37 cellular contexts compared by ENCODE assay signal in genomic region chr10:101144053-101144452, GRCh38. TPM values are rescaled to one million over a fixed set of nuclear protein-coding genes. Genes with fewer than 3 reads are reported as not detected.
"Had no signal": no experiment of that assay in that cellular context is flagged by ENCODE, and none has a peak within 500 bp of the region (broad histone marks: within the 10 kb centered on the region; RNA-seq: fewer than 3 reads in every experiment).

No MANE protein-coding gene starts in this region.

- H3K9me3 Mint-ChIP-seq: activated B cell treated with CpG ODN at 0.5 μM for 24 hours; activated CD4-positive, alpha-beta memory T cell treated with anti-CD3 and anti-CD28 coated beads for 36 hours; activated CD4-positive, alpha-beta T cell treated with anti-CD3 and anti-CD28 coated beads, Interleukin-2, amount 10 ng/mL, durations not matched to agents 24 days and 14 days; activated CD8-positive, alpha-beta T cell treated with anti-CD3 and anti-CD28 coated beads for 36 hours; activated naive CD4-positive, alpha-beta T cell treated with anti-CD3 and anti-CD28 coated beads, Interleukin-2, amount 10 ng/mL, durations not matched to agents 7 days and 5 days; activated naive CD4-positive, alpha-beta T cell treated with anti-CD3 and anti-CD28 coated beads, Interleukin-2, amount 50 U/mL, for 24 hours; activated naive CD8-positive, alpha-beta T cell treated with anti-CD3 and anti-CD28 coated beads, Interleukin-2, amount 10 ng/mL, durations not matched to agents 7 days and 5 days; activated naive CD8-positive, alpha-beta T cell treated with anti-CD3 and anti-CD28 coated beads, Interleukin-2, amount 50 U/mL, for 24 hours; activated T-cell treated with anti-CD3 and anti-CD28 coated beads, Interleukin-2, amount 50 U/mL, for 24 hours; activated T-helper 2 cell treated with anti-CD3 and anti-CD28 coated beads, Interferon-gamma antibody, Interleukin-2, Interleukin-4, amounts not matched to agents 10 μg/mL and 5 μg/mL and 100 μg/mL, durations not matched to agents 14 hours and 24 hours and 36 hours; central memory CD8-positive, alpha-beta T cell; T-helper 2 cell treated with Interferon-gamma antibody and Interleukin-4, amounts not matched to agents 5 μg/mL and 100 μg/mL, for 36 hours had no signal

- H3K4me1 Mint-ChIP-seq: brain; central memory CD8-positive, alpha-beta T cell had no signal

- H3K4me3 ChIP-seq: ascending aorta, cardiac muscle cell had no signal

- H3K27ac ChIP-seq: ascending aorta, cardiac muscle cell, VCaP had no signal

- DNase-seq: activated B cell treated with CpG ODN at 0.5 μM for 24 hours; activated CD4-positive, alpha-beta memory T cell treated with anti-CD3 and anti-CD28 coated beads for 36 hours; activated CD4-positive, alpha-beta T cell treated with anti-CD3 and anti-CD28 coated beads for 4 hours; activated CD4-positive, alpha-beta T cell treated with anti-CD3 and anti-CD28 coated beads, Interleukin-2, amount 10 ng/mL, durations not matched to agents 24 days and 14 days; activated CD4-positive, alpha-beta T cell treated with anti-CD3 and anti-CD28 coated beads, Interleukin-2, amount 50 U/mL, for 1 hour; activated CD4-positive, alpha-beta T cell treated with anti-CD3 and anti-CD28 coated beads, Interleukin-2, amount 50 U/mL, for 4 hours; activated CD4-positive, CD25-positive, alpha-beta regulatory T cell treated with anti-CD3 and anti-CD28 coated beads, Interleukin-2, amount 50 U/mL, for 72 hours; activated CD8-positive, alpha-beta memory T cell treated with anti-CD3 and anti-CD28 coated beads for 24 hours; activated CD8-positive, alpha-beta memory T cell treated with anti-CD3 and anti-CD28 coated beads, Interleukin-2, amount 10 ng/mL, durations not matched to agents 7 days and 5 days; activated CD8-positive, alpha-beta memory T cell treated with anti-CD3 and anti-CD28 coated beads, Interleukin-2, amount 50 U/mL, for 48 hours; activated CD8-positive, alpha-beta T cell treated with anti-CD3 and anti-CD28 coated beads for 36 hours; activated effector memory CD4-positive, alpha-beta T cell treated with Interleukin-2 at 50 U/mL for 16 hours; activated gamma-delta T cell; activated naive CD4-positive, alpha-beta T cell treated with anti-CD3 and anti-CD28 coated beads, Interleukin-2, amount 10 ng/mL, durations not matched to agents 7 days and 5 days; activated naive CD4-positive, alpha-beta T cell treated with Interleukin-2 at 50 U/mL for 16 hours; activated naive CD8-positive, alpha-beta T cell treated with anti-CD3 and anti-CD28 coated beads, Interleukin-2, amount 10 ng/mL, durations not matched to agents 7 days and 5 days; activated naive CD8-positive, alpha-beta T cell treated with anti-CD3 and anti-CD28 coated beads, Interleukin-2, amount 50 U/mL, for 24 hours; activated T-cell treated with anti-CD3 and anti-CD28 coated beads, Interleukin-2, amount 50 U/mL, for 24 hours; activated T-cell treated with anti-CD3 and anti-CD28 coated beads, Interleukin-2, amount 50 U/mL, for 48 hours; amygdala; anterior cingulate cortex; caudate nucleus; cerebellar nuclear complex; T-helper 2 cell; T-helper 9 cell had no signal

- H3K36me3 ChIP-seq: ascending aorta, cardiac muscle cell had no signal

- H3K9me3 ChIP-seq: ascending aorta had no signal

- H3K36me3 Mint-ChIP-seq: activated CD4-positive, alpha-beta memory T cell treated with anti-CD3 and anti-CD28 coated beads for 36 hours; activated CD8-positive, alpha-beta memory T cell treated with anti-CD3 and anti-CD28 coated beads, Interleukin-2, amount 10 ng/mL, durations not matched to agents 7 days and 5 days; activated naive CD4-positive, alpha-beta T cell treated with anti-CD3 and anti-CD28 coated beads, Interleukin-2, amount 10 ng/mL, durations not matched to agents 7 days and 5 days; activated naive CD4-positive, alpha-beta T cell treated with anti-CD3 and anti-CD28 coated beads, Interleukin-2, amount 50 U/mL, for 24 hours; activated naive CD8-positive, alpha-beta T cell; activated naive CD8-positive, alpha-beta T cell treated with anti-CD3 and anti-CD28 coated beads, Interleukin-2, amount 10 ng/mL, durations not matched to agents 7 days and 5 days; brain had no signal

- H3K27ac Mint-ChIP-seq: activated B cell treated with CpG ODN at 0.5 μM for 24 hours; activated CD4-positive, alpha-beta memory T cell treated with anti-CD3 and anti-CD28 coated beads for 36 hours; activated CD4-positive, alpha-beta T cell treated with anti-CD3 and anti-CD28 coated beads, Interleukin-2, amount 10 ng/mL, durations not matched to agents 24 days and 14 days; activated CD8-positive, alpha-beta memory T cell treated with anti-CD3 and anti-CD28 coated beads, Interleukin-2, amount 10 ng/mL, durations not matched to agents 7 days and 5 days; activated CD8-positive, alpha-beta T cell treated with anti-CD3 and anti-CD28 coated beads for 36 hours; activated naive CD4-positive, alpha-beta T cell treated with anti-CD3 and anti-CD28 coated beads, Interleukin-2, amount 10 ng/mL, durations not matched to agents 7 days and 5 days; activated naive CD4-positive, alpha-beta T cell treated with anti-CD3 and anti-CD28 coated beads, Interleukin-2, amount 50 U/mL, for 24 hours; activated naive CD8-positive, alpha-beta T cell; activated naive CD8-positive, alpha-beta T cell treated with anti-CD3 and anti-CD28 coated beads, Interleukin-2, amount 10 ng/mL, durations not matched to agents 7 days and 5 days; activated naive CD8-positive, alpha-beta T cell treated with anti-CD3 and anti-CD28 coated beads, Interleukin-2, amount 50 U/mL, for 24 hours; activated T-cell treated with anti-CD3 and anti-CD28 coated beads, Interleukin-2, amount 50 U/mL, for 24 hours; activated T-helper 2 cell treated with anti-CD3 and anti-CD28 coated beads, Interferon-gamma antibody, Interleukin-2, Interleukin-4, amounts not matched to agents 10 μg/mL and 5 μg/mL and 100 μg/mL, durations not matched to agents 14 hours and 24 hours and 36 hours; brain; T-helper 2 cell treated with Interferon-gamma antibody and Interleukin-4, amounts not matched to agents 5 μg/mL and 100 μg/mL, for 36 hours had no signal

- H3K4me3 Mint-ChIP-seq: activated B cell treated with CpG ODN at 0.5 μM for 24 hours; activated CD4-positive, alpha-beta memory T cell treated with anti-CD3 and anti-CD28 coated beads for 36 hours; activated CD4-positive, alpha-beta T cell treated with anti-CD3 and anti-CD28 coated beads, Interleukin-2, amount 10 ng/mL, durations not matched to agents 24 days and 14 days; activated CD8-positive, alpha-beta memory T cell treated with anti-CD3 and anti-CD28 coated beads, Interleukin-2, amount 10 ng/mL, durations not matched to agents 7 days and 5 days; activated CD8-positive, alpha-beta T cell treated with anti-CD3 and anti-CD28 coated beads for 36 hours; activated naive CD4-positive, alpha-beta T cell treated with anti-CD3 and anti-CD28 coated beads, Interleukin-2, amount 10 ng/mL, durations not matched to agents 7 days and 5 days; activated naive CD4-positive, alpha-beta T cell treated with anti-CD3 and anti-CD28 coated beads, Interleukin-2, amount 50 U/mL, for 24 hours; activated naive CD8-positive, alpha-beta T cell; activated naive CD8-positive, alpha-beta T cell treated with anti-CD3 and anti-CD28 coated beads, Interleukin-2, amount 10 ng/mL, durations not matched to agents 7 days and 5 days; activated naive CD8-positive, alpha-beta T cell treated with anti-CD3 and anti-CD28 coated beads, Interleukin-2, amount 50 U/mL, for 24 hours; activated T-cell treated with anti-CD3 and anti-CD28 coated beads, Interleukin-2, amount 50 U/mL, for 24 hours; brain; central memory CD8-positive, alpha-beta T cell; T-helper 2 cell treated with Interferon-gamma antibody and Interleukin-4, amounts not matched to agents 5 μg/mL and 100 μg/mL, for 36 hours had no signal

- FAIRE-seq: bronchial epithelial cell, TTC549 had no signal

- ATAC-seq: activated CD8-positive, alpha-beta memory T cell treated with anti-CD3 and anti-CD28 coated beads, Interleukin-2, amount 10 ng/mL, durations not matched to agents 7 days and 5 days; activated CD8-positive, alpha-beta T cell treated with anti-CD3 and anti-CD28 coated beads for 36 hours; activated naive CD8-positive, alpha-beta T cell treated with anti-CD3 and anti-CD28 coated beads, Interleukin-2, amount 50 U/mL, for 24 hours had no signal

RNA-seq across cellular contexts. Expression of gene TLX1, which starts 13.0 kb away (rescaled TPM):
- total RNA-seq: activated B cell treated with CpG ODN at 0.5 μM for 24 hours; activated CD4-positive, alpha-beta memory T cell treated with anti-CD3 and anti-CD28 coated beads for 36 hours; activated CD4-positive, alpha-beta T cell treated with anti-CD3 and anti-CD28 coated beads, Interleukin-2, amount 10 ng/mL, durations not matched to agents 24 days and 14 days; activated CD8-positive, alpha-beta memory T cell treated with anti-CD3 and anti-CD28 coated beads, Interleukin-2, amount 10 ng/mL, durations not matched to agents 7 days and 5 days; activated CD8-positive, alpha-beta T cell treated with anti-CD3 and anti-CD28 coated beads for 36 hours; activated naive CD8-positive, alpha-beta T cell treated with anti-CD3 and anti-CD28 coated beads, Interleukin-2, amount 10 ng/mL, durations not matched to agents 7 days and 5 days; activated T-helper 2 cell treated with anti-CD3 and anti-CD28 coated beads, Interferon-gamma antibody, Interleukin-2, Interleukin-4, amounts not matched to agents 10 μg/mL and 5 μg/mL and 100 μg/mL, durations not matched to agents 14 hours and 24 hours and 36 hours; ascending aorta; bronchial epithelial cell; chondrocyte had no signal
